ENCODE assay signal across 17 cellular contexts in the genomic region with DNA sequence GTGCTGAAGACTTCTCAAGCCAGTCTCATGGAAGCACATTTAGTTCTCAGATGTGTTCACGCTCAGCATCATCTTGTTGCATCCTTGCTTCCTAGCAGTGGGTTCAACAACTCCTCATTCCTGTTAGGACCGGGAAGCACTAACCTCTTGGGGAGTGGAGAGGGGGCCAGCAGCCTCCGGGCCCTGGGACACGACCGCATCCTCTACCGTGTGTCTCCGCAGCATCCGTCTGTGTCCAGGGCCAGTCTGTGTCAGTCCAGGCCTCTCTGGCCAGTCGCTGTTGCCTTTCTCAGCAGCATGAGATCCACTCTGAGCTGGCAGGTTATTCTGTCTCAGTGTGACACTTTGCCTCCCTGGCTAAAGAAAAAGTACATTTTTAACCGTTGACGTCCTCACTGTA.
"Had no signal": no experiment of that assay in that cellular context is flagged by ENCODE, and none has a peak within 500 bp of the region (broad histone marks: within the 10 kb centered on the region; RNA-seq: fewer than 3 reads in every experiment).

No MANE protein-coding gene starts in this region.

- H3K9me2 ChIP-seq: SK-N-SH had no signal

- H3K9me3 ChIP-seq: MG63, SK-N-SH had no signal

- ATAC-seq: HepG2 had no signal

- H3K9ac ChIP-seq: SK-N-SH had no signal

- DNase-seq: IMR-90, Karpas-422, KG1, MG63, NCI-H1092 treated with DMSO at 0.1 percent for 48 hours, NCI-H1436, NCI-H187 treated with DMSO at 0.1 percent for 48 hours, NCI-H2029 treated with DMSO at 0.1 percent for 48 hours, NCI-H2171 treated with DMSO at 0.1 percent for 48 hours, NCI-H2227 treated with DMSO at 0.1 percent for 48 hours, NCI-H524, NCI-H69, NCI-H774, SHP77, SK-N-SH had no signal

- H3K27ac ChIP-seq: RWPE1 had no signal

- H3K4me2 ChIP-seq: SK-N-SH had no signal

- H3K4me3 ChIP-seq: MG63 had no signal

- H3K27me3 ChIP-seq: MG63 had no signal
